16 cellular contexts compared by ENCODE assay signal in the genomic region with DNA sequence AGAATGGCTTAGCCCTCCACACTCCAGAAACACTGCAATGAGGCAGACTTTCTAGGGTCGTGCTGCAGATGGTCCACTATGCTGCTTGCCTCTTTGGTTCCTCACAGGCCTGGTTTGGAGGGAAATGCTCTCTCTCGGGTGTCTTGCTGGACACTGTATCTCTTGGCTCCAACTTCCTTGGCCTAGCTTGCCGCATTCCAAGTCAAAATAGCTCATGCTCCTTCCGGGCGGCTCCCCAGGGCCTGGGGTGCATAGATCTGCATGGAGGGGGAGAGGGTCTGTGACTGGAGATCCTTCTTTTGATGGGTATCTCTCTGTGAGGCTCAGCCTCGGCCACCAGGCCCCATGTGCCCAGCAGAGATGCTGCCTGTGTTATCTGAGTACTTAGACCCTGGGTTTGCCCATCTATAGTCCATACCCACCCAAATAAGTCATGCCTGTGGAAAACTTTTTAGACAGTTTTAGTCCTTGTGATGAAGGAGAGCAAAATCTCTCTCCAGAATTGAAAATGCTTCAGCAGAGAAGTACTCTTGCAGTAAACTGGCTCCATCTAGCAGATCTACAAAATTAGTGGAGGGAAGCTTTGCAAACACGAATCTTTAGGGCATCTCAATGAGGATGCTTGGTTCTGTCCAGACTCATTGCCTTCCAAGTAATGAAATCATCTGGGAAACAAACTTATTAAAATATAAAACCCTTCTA.
"Had no signal": no experiment of that assay in that cellular context is flagged by ENCODE, and none has a peak within 500 bp of the region (broad histone marks: within the 10 kb centered on the region; RNA-seq: fewer than 3 reads in every experiment).

No MANE protein-coding gene starts in this region.

- H3K27me3 ChIP-seq: colonic mucosa, neural progenitor cell, ovary, tibial nerve had no signal

- DNase-seq: colonic mucosa; effector CD8-positive, alpha-beta T cell; foreskin melanocyte; head of caudate nucleus; hippocampal formation; kidney glomerular epithelial cell; lower lobe of right lung; natural killer cell; nucleus accumbens; stimulated activated CD4-positive, alpha-beta T cell treated with anti-CD3 and anti-CD28 coated beads, Interleukin-2, amount 100 ng/mL, for 48 hours; stimulated activated naive CD4-positive, alpha-beta T cell treated with Interleukin-2 at 50 U/mL for 16 hours had no signal

- H3K36me3 ChIP-seq: colonic mucosa, lower lobe of right lung, neural progenitor cell, ovary, tibial nerve had no signal

- ATAC-seq: left lobe of liver, natural killer cell had no signal

- H3K9me3 ChIP-seq: colonic mucosa, lower lobe of right lung, ovary, tibial nerve had no signal

- H3K4me1 ChIP-seq: colonic mucosa, lower lobe of right lung, neural progenitor cell had no signal

- H3K4me3 ChIP-seq: colonic mucosa, lower lobe of right lung, neural progenitor cell, ovary, smooth muscle cell, tibial nerve had no signal

- H3K27ac ChIP-seq: colonic mucosa, lower lobe of right lung, neural progenitor cell, ovary, tibial nerve had no signal
